ENCODE assay signal across 1 cellular context in the genomic region with DNA sequence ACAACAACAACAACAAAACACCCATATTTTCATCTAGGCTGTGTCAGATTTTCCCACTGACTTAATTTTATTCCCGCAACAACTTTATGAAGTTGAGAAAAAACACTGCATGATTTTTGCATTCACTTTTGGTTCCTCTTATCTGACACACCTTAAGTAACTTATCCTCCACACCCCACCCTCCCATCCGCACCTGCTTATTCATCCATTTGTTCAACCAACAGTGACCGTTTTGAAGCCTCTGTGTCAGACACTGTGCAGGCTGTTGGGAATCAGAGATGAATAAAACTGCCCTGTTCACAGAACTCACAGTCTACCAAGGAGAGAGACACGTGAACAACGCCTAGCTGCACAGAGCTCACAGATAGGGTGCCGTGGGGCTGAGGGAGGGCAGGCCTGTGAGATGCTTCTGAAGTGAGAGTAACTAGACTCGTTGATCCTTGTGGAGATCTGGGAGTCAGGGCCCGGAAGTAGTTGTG.
A peak's percentile ranks its signal among the peaks of the same experiment; 100 is the strongest.
TF ChIP-seq lines count a peak whose summit lies in the region.

No MANE protein-coding gene starts in this region.

TF ChIP-seq in GM12878, 131 proteins besides CTCF, POLR2A, EP300 and RAD21 (continued from another document and continues in another):
- TF ChIP-seq, protein P1, sequence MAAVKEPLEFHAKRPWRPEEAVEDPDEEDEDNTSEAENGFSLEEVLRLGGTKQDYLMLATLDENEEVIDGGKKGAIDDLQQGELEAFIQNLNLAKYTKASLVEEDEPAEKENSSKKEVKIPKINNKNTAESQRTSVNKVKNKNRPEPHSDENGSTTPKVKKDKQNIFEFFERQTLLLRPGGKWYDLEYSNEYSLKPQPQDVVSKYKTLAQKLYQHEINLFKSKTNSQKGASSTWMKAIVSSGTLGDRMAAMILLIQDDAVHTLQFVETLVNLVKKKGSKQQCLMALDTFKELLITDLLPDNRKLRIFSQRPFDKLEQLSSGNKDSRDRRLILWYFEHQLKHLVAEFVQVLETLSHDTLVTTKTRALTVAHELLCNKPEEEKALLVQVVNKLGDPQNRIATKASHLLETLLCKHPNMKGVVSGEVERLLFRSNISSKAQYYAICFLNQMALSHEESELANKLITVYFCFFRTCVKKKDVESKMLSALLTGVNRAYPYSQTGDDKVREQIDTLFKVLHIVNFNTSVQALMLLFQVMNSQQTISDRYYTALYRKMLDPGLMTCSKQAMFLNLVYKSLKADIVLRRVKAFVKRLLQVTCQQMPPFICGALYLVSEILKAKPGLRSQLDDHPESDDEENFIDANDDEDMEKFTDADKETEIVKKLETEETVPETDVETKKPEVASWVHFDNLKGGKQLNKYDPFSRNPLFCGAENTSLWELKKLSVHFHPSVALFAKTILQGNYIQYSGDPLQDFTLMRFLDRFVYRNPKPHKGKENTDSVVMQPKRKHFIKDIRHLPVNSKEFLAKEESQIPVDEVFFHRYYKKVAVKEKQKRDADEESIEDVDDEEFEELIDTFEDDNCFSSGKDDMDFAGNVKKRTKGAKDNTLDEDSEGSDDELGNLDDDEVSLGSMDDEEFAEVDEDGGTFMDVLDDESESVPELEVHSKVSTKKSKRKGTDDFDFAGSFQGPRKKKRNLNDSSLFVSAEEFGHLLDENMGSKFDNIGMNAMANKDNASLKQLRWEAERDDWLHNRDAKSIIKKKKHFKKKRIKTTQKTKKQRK (IDR thresholded peaks at IDR 0.05; ENCODE audit: low read depth, low read length) = no peak
- TF ChIP-seq TCF12 (IDR thresholded peaks at IDR 0.05; ENCODE audit: low read depth, low read length) (0 out of 2 replicates have a peak, but pooled peaks have one; percentile 53), MTA2 (IDR thresholded peaks at IDR 0.05; ENCODE audit: low read depth) (peak; percentile 25; the same call in 1 of the 2 replicates), IKZF2 (IDR thresholded peaks at IDR 0.05) (peak; percentile 51 to 64; a peak in 2 of 4 replicates), BRCA1 (IDR thresholded peaks at IDR 0.05; ENCODE audit: low read depth, low read length) (no peak), GABPA (IDR thresholded peaks at IDR 0.05; ENCODE audit: low read depth) (no peak), POLR2AphosphoS5 (IDR thresholded peaks at IDR 0.05; ENCODE audit: low read length) (no peak), SREBF2 (IDR thresholded peaks at IDR 0.05; ENCODE audit: low read length) (no peak), FOXK2 (IDR thresholded peaks at IDR 0.05) (peak; percentile 41), SUPT20H (IDR thresholded peaks at IDR 0.05; ENCODE audit: borderline replicate concordance, control insufficient read depth, low read depth, low read length) (no peak), ZNF384 (IDR thresholded peaks at IDR 0.05; ENCODE audit: borderline replicate concordance, low read depth, low read length) (no peak), STAT3 (IDR thresholded peaks at IDR 0.05; ENCODE audit: low read depth, low read length) (no peak), ZNF622 (IDR thresholded peaks at IDR 0.05) (no peak), ZNF274 (IDR thresholded peaks at IDR 0.05; ENCODE audit: insufficient read depth, insufficient read length) (no peak), HDAC2 (IDR thresholded peaks at IDR 0.05) (no peak), CBFB (IDR thresholded peaks at IDR 0.05; ENCODE audit: low read depth) (no peak), NFIC (IDR thresholded peaks at IDR 0.05; ENCODE audit: low read depth, low read length) (no peak), NRF1 (conservative IDR thresholded peaks at IDR 0.05; ENCODE audit: low read depth, low read length) (no peak), BCL11A (IDR thresholded peaks at IDR 0.05; ENCODE audit: low read depth, low read length) (no peak), TBL1XR1 (IDR thresholded peaks at IDR 0.05; ENCODE audit: low read depth, low read length) (no peak), ASH2L (IDR thresholded peaks at IDR 0.05; ENCODE audit: borderline replicate concordance, low read depth) (no peak; the same call in 1 of the 2 replicates), RBBP5 (conservative IDR thresholded peaks at IDR 0.05) (no peak), YY1 (IDR thresholded peaks at IDR 0.05; ENCODE audit: low read depth, low read length) (no peak), BACH1 (IDR thresholded peaks at IDR 0.05; ENCODE audit: borderline replicate concordance) (no peak), WRNIP1 (IDR thresholded peaks at IDR 0.05; ENCODE audit: borderline replicate concordance, low read depth, low read length) (no peak), SP1 (IDR thresholded peaks at IDR 0.05; ENCODE audit: low read depth, low read length) (no peak), CBX5 (IDR thresholded peaks at IDR 0.05; ENCODE audit: low read depth) (no peak), RFX5 (IDR thresholded peaks at IDR 0.05; ENCODE audit: low read depth, low read length) (no peak), SIN3A (IDR thresholded peaks at IDR 0.05; ENCODE audit: low read depth, low read length) (no peak), POU2F2 (IDR thresholded peaks at IDR 0.05; ENCODE audit: borderline replicate concordance, low read depth, low read length) (no peak), TCF7 (IDR thresholded peaks at IDR 0.05; ENCODE audit: borderline replicate concordance) (no peak), HCFC1 (IDR thresholded peaks at IDR 0.05; ENCODE audit: low read length) (no peak), TAF1 (IDR thresholded peaks at IDR 0.05; ENCODE audit: borderline replicate concordance, low read depth, low read length) (no peak), LARP7 (IDR thresholded peaks at IDR 0.05) (no peak), SUZ12 (IDR thresholded peaks at IDR 0.05; ENCODE audit: unreplicated experiment) (no peak), SMC3 (IDR thresholded peaks at IDR 0.05; ENCODE audit: borderline replicate concordance, low read length) (no peak), STAT1 (conservative IDR thresholded peaks at IDR 0.05) (no peak)
- TF ChIP-seq, protein P2, sequence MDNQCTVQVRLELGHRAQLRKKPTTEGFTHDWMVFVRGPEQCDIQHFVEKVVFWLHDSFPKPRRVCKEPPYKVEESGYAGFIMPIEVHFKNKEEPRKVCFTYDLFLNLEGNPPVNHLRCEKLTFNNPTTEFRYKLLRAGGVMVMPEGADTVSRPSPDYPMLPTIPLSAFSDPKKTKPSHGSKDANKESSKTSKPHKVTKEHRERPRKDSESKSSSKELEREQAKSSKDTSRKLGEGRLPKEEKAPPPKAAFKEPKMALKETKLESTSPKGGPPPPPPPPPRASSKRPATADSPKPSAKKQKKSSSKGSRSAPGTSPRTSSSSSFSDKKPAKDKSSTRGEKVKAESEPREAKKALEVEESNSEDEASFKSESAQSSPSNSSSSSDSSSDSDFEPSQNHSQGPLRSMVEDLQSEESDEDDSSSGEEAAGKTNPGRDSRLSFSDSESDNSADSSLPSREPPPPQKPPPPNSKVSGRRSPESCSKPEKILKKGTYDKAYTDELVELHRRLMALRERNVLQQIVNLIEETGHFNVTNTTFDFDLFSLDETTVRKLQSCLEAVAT (IDR thresholded peaks at IDR 0.05) = peak; percentile 56; the same call in 1 of the 2 replicates
- TF ChIP-seq, protein P3, sequence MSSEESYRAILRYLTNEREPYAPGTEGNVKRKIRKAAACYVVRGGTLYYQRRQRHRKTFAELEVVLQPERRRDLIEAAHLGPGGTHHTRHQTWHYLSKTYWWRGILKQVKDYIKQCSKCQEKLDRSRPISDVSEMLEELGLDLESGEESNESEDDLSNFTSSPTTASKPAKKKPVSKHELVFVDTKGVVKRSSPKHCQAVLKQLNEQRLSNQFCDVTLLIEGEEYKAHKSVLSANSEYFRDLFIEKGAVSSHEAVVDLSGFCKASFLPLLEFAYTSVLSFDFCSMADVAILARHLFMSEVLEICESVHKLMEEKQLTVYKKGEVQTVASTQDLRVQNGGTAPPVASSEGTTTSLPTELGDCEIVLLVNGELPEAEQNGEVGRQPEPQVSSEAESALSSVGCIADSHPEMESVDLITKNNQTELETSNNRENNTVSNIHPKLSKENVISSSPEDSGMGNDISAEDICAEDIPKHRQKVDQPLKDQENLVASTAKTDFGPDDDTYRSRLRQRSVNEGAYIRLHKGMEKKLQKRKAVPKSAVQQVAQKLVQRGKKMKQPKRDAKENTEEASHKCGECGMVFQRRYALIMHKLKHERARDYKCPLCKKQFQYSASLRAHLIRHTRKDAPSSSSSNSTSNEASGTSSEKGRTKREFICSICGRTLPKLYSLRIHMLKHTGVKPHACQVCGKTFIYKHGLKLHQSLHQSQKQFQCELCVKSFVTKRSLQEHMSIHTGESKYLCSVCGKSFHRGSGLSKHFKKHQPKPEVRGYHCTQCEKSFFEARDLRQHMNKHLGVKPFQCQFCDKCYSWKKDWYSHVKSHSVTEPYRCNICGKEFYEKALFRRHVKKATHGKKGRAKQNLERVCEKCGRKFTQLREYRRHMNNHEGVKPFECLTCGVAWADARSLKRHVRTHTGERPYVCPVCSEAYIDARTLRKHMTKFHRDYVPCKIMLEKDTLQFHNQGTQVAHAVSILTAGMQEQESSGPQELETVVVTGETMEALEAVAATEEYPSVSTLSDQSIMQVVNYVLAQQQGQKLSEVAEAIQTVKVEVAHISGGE (CRISPR knock-in tag; IDR thresholded peaks at IDR 0.05) = no peak
- TF ChIP-seq, protein P4, sequence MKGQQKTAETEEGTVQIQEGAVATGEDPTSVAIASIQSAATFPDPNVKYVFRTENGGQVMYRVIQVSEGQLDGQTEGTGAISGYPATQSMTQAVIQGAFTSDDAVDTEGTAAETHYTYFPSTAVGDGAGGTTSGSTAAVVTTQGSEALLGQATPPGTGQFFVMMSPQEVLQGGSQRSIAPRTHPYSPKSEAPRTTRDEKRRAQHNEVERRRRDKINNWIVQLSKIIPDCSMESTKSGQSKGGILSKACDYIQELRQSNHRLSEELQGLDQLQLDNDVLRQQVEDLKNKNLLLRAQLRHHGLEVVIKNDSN (IDR thresholded peaks at IDR 0.05; ENCODE audit: borderline replicate concordance, extremely low read length, insufficient read depth, low read depth, low read length) = peak; percentile 28
- TF ChIP-seq, protein P5, sequence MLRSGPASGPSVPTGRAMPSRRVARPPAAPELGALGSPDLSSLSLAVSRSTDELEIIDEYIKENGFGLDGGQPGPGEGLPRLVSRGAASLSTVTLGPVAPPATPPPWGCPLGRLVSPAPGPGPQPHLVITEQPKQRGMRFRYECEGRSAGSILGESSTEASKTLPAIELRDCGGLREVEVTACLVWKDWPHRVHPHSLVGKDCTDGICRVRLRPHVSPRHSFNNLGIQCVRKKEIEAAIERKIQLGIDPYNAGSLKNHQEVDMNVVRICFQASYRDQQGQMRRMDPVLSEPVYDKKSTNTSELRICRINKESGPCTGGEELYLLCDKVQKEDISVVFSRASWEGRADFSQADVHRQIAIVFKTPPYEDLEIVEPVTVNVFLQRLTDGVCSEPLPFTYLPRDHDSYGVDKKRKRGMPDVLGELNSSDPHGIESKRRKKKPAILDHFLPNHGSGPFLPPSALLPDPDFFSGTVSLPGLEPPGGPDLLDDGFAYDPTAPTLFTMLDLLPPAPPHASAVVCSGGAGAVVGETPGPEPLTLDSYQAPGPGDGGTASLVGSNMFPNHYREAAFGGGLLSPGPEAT (IDR thresholded peaks at IDR 0.05; ENCODE audit: low read depth) = 0 out of 2 replicates have a peak, but pooled peaks have one; percentile 63
- TF ChIP-seq, protein P6, sequence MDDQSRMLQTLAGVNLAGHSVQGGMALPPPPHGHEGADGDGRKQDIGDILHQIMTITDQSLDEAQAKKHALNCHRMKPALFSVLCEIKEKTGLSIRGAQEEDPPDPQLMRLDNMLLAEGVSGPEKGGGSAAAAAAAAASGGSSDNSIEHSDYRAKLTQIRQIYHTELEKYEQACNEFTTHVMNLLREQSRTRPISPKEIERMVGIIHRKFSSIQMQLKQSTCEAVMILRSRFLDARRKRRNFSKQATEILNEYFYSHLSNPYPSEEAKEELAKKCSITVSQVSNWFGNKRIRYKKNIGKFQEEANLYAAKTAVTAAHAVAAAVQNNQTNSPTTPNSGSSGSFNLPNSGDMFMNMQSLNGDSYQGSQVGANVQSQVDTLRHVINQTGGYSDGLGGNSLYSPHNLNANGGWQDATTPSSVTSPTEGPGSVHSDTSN (IDR thresholded peaks at IDR 0.05; ENCODE audit: insufficient replicate concordance, low read depth, low read length) = no peak
- TF ChIP-seq, protein P7, sequence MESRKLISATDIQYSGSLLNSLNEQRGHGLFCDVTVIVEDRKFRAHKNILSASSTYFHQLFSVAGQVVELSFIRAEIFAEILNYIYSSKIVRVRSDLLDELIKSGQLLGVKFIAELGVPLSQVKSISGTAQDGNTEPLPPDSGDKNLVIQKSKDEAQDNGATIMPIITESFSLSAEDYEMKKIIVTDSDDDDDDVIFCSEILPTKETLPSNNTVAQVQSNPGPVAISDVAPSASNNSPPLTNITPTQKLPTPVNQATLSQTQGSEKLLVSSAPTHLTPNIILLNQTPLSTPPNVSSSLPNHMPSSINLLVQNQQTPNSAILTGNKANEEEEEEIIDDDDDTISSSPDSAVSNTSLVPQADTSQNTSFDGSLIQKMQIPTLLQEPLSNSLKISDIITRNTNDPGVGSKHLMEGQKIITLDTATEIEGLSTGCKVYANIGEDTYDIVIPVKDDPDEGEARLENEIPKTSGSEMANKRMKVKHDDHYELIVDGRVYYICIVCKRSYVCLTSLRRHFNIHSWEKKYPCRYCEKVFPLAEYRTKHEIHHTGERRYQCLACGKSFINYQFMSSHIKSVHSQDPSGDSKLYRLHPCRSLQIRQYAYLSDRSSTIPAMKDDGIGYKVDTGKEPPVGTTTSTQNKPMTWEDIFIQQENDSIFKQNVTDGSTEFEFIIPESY (IDR thresholded peaks at IDR 0.05) = no peak
- TF ChIP-seq, protein P8, sequence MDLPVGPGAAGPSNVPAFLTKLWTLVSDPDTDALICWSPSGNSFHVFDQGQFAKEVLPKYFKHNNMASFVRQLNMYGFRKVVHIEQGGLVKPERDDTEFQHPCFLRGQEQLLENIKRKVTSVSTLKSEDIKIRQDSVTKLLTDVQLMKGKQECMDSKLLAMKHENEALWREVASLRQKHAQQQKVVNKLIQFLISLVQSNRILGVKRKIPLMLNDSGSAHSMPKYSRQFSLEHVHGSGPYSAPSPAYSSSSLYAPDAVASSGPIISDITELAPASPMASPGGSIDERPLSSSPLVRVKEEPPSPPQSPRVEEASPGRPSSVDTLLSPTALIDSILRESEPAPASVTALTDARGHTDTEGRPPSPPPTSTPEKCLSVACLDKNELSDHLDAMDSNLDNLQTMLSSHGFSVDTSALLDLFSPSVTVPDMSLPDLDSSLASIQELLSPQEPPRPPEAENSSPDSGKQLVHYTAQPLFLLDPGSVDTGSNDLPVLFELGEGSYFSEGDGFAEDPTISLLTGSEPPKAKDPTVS (IDR thresholded peaks at IDR 0.05; ENCODE audit: low read depth, low read length) = no peak
- TF ChIP-seq, protein P9, sequence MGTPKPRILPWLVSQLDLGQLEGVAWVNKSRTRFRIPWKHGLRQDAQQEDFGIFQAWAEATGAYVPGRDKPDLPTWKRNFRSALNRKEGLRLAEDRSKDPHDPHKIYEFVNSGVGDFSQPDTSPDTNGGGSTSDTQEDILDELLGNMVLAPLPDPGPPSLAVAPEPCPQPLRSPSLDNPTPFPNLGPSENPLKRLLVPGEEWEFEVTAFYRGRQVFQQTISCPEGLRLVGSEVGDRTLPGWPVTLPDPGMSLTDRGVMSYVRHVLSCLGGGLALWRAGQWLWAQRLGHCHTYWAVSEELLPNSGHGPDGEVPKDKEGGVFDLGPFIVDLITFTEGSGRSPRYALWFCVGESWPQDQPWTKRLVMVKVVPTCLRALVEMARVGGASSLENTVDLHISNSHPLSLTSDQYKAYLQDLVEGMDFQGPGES (IDR thresholded peaks at IDR 0.05) = no peak
- TF ChIP-seq, protein P10, sequence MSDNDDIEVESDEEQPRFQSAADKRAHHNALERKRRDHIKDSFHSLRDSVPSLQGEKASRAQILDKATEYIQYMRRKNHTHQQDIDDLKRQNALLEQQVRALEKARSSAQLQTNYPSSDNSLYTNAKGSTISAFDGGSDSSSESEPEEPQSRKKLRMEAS (IDR thresholded peaks at IDR 0.05; ENCODE audit: low read depth, low read length) = no peak
